2 cellular contexts compared by ENCODE assay signal in the genomic region with DNA sequence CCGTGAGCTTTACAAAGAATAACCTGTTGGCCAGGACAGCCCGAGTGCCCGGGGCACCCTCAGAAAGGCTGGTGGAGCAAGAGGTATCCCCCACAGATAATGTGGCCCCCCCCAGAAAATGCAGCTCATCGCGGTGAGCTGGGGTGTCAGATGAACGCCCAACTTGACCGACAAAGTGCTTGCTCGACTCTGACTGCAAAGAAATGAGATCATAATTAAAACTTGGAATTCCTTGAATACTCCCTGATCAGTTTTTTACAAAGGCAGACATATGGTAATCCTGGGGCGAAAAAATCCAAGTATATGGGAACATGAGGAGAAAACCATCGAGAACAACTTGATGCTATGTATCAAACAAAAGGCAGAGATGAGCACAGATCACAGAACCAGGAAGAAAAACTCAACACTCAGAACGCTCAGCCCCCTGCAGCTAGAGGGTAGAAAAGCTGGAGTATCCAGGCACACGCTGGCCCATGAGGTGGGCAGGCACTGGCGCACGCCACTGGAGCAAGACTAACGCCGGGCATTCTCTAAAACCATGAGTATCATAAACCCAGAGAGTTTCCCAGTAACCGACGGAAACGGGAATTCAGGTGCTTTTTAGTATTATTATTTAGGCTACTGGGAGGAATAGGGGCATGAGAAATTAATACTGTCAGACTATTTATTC.
TF ChIP-seq lines count a peak whose summit lies in the region.

No MANE protein-coding gene starts in this region.

TF ChIP-seq in SK-N-SH, 30 proteins besides CTCF, POLR2A, EP300 and RAD21:
- TF ChIP-seq, protein P1, sequence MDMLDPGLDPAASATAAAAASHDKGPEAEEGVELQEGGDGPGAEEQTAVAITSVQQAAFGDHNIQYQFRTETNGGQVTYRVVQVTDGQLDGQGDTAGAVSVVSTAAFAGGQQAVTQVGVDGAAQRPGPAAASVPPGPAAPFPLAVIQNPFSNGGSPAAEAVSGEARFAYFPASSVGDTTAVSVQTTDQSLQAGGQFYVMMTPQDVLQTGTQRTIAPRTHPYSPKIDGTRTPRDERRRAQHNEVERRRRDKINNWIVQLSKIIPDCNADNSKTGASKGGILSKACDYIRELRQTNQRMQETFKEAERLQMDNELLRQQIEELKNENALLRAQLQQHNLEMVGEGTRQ (IDR thresholded peaks at IDR 0.05; ENCODE audit: borderline replicate concordance, low read depth, low read length) = no peak
- TF ChIP-seq, protein P2, sequence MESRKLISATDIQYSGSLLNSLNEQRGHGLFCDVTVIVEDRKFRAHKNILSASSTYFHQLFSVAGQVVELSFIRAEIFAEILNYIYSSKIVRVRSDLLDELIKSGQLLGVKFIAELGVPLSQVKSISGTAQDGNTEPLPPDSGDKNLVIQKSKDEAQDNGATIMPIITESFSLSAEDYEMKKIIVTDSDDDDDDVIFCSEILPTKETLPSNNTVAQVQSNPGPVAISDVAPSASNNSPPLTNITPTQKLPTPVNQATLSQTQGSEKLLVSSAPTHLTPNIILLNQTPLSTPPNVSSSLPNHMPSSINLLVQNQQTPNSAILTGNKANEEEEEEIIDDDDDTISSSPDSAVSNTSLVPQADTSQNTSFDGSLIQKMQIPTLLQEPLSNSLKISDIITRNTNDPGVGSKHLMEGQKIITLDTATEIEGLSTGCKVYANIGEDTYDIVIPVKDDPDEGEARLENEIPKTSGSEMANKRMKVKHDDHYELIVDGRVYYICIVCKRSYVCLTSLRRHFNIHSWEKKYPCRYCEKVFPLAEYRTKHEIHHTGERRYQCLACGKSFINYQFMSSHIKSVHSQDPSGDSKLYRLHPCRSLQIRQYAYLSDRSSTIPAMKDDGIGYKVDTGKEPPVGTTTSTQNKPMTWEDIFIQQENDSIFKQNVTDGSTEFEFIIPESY (IDR thresholded peaks at IDR 0.05; ENCODE audit: borderline replicate concordance, low read depth) = no peak
- TF ChIP-seq RXRA (IDR thresholded peaks at IDR 0.05; ENCODE audit: borderline replicate concordance, low read depth) (no peak), TCF12 (IDR thresholded peaks at IDR 0.05) (no peak), EZH2phosphoT487 (IDR thresholded peaks at IDR 0.05; ENCODE audit: borderline replicate concordance, low read depth) (no peak), TAF1 (IDR thresholded peaks at IDR 0.05; ENCODE audit: borderline replicate concordance, low read depth, low read length) (no peak), FOXM1 (IDR thresholded peaks at IDR 0.05; ENCODE audit: low read depth) (no peak), RFX5 (IDR thresholded peaks at IDR 0.05; ENCODE audit: low read length) (no peak), SIN3A (IDR thresholded peaks at IDR 0.05; ENCODE audit: borderline replicate concordance, low read depth, low read length) (no peak), FOXJ3 (CRISPR knock-in tag; IDR thresholded peaks at IDR 0.05) (no peak), MEF2A (IDR thresholded peaks at IDR 0.05; ENCODE audit: borderline replicate concordance, low read depth) (no peak)

TF ChIP-seq in SK-N-SH treated with all-trans-retinoic acid at 6 μM for 48 hours, 23 proteins besides CTCF, POLR2A, EP300 and RAD21:
- TF ChIP-seq, protein P3, sequence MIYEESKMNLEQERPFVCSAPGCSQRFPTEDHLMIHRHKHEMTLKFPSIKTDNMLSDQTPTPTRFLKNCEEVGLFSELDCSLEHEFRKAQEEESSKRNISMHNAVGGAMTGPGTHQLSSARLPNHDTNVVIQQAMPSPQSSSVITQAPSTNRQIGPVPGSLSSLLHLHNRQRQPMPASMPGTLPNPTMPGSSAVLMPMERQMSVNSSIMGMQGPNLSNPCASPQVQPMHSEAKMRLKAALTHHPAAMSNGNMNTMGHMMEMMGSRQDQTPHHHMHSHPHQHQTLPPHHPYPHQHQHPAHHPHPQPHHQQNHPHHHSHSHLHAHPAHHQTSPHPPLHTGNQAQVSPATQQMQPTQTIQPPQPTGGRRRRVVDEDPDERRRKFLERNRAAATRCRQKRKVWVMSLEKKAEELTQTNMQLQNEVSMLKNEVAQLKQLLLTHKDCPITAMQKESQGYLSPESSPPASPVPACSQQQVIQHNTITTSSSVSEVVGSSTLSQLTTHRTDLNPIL (CRISPR knock-in tag; IDR thresholded peaks at IDR 0.05; ENCODE audit: low read depth) = no peak
- TF ChIP-seq TOX (CRISPR knock-in tag; IDR thresholded peaks at IDR 0.05; ENCODE audit: borderline replicate concordance) = no peak
- TF ChIP-seq ZFP30 (CRISPR knock-in tag; IDR thresholded peaks at IDR 0.05) = no peak
- TF ChIP-seq, protein P4, sequence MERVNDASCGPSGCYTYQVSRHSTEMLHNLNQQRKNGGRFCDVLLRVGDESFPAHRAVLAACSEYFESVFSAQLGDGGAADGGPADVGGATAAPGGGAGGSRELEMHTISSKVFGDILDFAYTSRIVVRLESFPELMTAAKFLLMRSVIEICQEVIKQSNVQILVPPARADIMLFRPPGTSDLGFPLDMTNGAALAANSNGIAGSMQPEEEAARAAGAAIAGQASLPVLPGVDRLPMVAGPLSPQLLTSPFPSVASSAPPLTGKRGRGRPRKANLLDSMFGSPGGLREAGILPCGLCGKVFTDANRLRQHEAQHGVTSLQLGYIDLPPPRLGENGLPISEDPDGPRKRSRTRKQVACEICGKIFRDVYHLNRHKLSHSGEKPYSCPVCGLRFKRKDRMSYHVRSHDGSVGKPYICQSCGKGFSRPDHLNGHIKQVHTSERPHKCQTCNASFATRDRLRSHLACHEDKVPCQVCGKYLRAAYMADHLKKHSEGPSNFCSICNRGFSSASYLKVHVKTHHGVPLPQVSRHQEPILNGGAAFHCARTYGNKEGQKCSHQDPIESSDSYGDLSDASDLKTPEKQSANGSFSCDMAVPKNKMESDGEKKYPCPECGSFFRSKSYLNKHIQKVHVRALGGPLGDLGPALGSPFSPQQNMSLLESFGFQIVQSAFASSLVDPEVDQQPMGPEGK (CRISPR knock-in tag; IDR thresholded peaks at IDR 0.05; ENCODE audit: borderline replicate concordance) = no peak
- TF ChIP-seq ZNF565 (CRISPR knock-in tag; conservative IDR thresholded peaks at IDR 0.05; ENCODE audit: low read depth) = no peak
- no peak for TF ChIP-seq ARNTL (CRISPR knock-in tag; IDR thresholded peaks at IDR 0.05; ENCODE audit: borderline replicate concordance, low read depth)
- no peak for TF ChIP-seq SNAI2 (CRISPR knock-in tag; IDR thresholded peaks at IDR 0.05)
- no peak for TF ChIP-seq RARB (CRISPR knock-in tag; IDR thresholded peaks at IDR 0.05)
- no peak for TF ChIP-seq CSDC2 (CRISPR knock-in tag; IDR thresholded peaks at IDR 0.05)
- TF ChIP-seq, protein P5, sequence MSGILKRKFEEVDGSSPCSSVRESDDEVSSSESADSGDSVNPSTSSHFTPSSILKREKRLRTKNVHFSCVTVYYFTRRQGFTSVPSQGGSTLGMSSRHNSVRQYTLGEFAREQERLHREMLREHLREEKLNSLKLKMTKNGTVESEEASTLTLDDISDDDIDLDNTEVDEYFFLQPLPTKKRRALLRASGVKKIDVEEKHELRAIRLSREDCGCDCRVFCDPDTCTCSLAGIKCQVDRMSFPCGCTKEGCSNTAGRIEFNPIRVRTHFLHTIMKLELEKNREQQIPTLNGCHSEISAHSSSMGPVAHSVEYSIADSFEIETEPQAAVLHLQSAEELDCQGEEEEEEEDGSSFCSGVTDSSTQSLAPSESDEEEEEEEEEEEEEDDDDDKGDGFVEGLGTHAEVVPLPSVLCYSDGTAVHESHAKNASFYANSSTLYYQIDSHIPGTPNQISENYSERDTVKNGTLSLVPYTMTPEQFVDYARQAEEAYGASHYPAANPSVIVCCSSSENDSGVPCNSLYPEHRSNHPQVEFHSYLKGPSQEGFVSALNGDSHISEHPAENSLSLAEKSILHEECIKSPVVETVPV (CRISPR knock-in tag; IDR thresholded peaks at IDR 0.05) = no peak
- no peak for TF ChIP-seq ZNF8 (CRISPR knock-in tag; IDR thresholded peaks at IDR 0.05)
- no peak for TF ChIP-seq ESRRG (CRISPR knock-in tag; IDR thresholded peaks at IDR 0.05)
- no peak for TF ChIP-seq ZC3H10 (CRISPR knock-in tag; IDR thresholded peaks at IDR 0.05)
